In genomic region chr18:13095466-13095865, GRCh38 we compare ENCODE assay signal across 23 cellular contexts.
"Had no signal": no experiment of that assay in that cellular context is flagged by ENCODE, and none has a peak within 500 bp of the region (broad histone marks: within the 10 kb centered on the region; RNA-seq: fewer than 3 reads in every experiment).

No MANE protein-coding gene starts in this region.

- H3K4me3 Mint-ChIP-seq: IgD-negative memory B cell had no signal

- H3K27ac Mint-ChIP-seq: IgD-negative memory B cell had no signal

- H3K9ac ChIP-seq: KMS-11, SK-N-SH had no signal

- H3K27ac ChIP-seq: HL-60, KMS-11 had no signal

- H3K27me3 Mint-ChIP-seq: IgD-negative memory B cell had no signal

- DNase-seq: Kasumi-1, MM.1S, NCI-H1092 treated with DMSO at 0.1 percent for 48 hours, NCI-H1436, NCI-H187, NCI-H2029, NCI-H2081 treated with DMSO at 0.1 percent for 48 hours, NCI-H2171, NCI-H226, NCI-H446, NCI-H510A, NCI-H524 treated with DMSO at 0.1 percent for 48 hours, NCI-H69, NCI-H774, RPMI8226, SHP77, SK-N-SH had no signal

- ATAC-seq: K562 had no signal

- H3K4me3 ChIP-seq: K562 had no signal

- H3K9me3 ChIP-seq: SK-N-SH had no signal

- H3K9me3 Mint-ChIP-seq: IgD-negative memory B cell had no signal

- FAIRE-seq: HTR-8/SVneo, K562, RCC 7860 had no signal
